Comparison of ENCODE assay signal across 22 cellular contexts in the genomic region with DNA sequence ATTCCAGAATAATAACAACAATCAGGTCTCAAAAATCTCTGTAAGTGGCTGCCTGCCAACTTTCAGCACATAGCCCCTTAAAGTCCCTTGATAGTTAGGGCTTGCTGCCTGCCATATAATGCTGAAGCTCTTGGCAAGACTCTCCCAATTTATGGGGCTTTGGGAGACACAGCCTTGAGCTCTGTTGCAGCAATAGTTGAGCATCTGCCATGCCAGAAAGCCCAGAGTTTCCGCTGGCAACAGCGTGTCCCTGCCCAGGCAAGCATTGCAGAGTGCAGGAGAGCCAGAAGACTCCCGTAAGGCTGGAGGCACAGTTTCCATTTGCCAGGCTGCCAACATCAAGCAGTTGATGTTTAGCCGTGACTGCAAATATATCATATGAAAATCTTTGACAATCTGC.
DNase-seq lines count a peak whose midpoint lies in the region; ATAC-seq and TF ChIP-seq lines count a peak whose summit lies in the region.
"Had no signal": no experiment of that assay in that cellular context is flagged by ENCODE, and none has a peak within 500 bp of the region (broad histone marks: within the 10 kb centered on the region; RNA-seq: fewer than 3 reads in every experiment).

No MANE protein-coding gene starts in this region.

- H3K9ac ChIP-seq in endodermal cell (ENCODE audit: extremely low read depth, low read length, poor library complexity, severe bottlenecking), result no peak overlapping the region

- H3K27ac ChIP-seq in endodermal cell (ENCODE audit: low read depth, low read length), result no peak overlapping the region
- H3K27ac ChIP-seq in body of pancreas, result no peak overlapping the region
- H3K27ac ChIP-seq: C4-2B, heart left ventricle, right lobe of liver, RWPE1, testis had no signal

- no peak for TF ChIP-seq POLR2A in body of pancreas (IDR thresholded peaks at IDR 0.05)

- H3K36me3 ChIP-seq in endodermal cell (ENCODE audit: control insufficient read depth, insufficient read depth, low read length) (no peaks in the 10 kb centered on the region), body of pancreas (replicated peaks in 1 of 2; ENCODE audit: insufficient read depth in 1 of 2, low read depth in 2 of 2) (no peaks in the 10 kb centered on the region)
- H3K36me3 ChIP-seq: heart left ventricle, right lobe of liver had no signal

- no peaks in the 10 kb centered on the region for H3K4me1 Mint-ChIP-seq in endodermal cell
- H3K4me1 Mint-ChIP-seq: neural crest cell had no signal

- WGBS in endodermal cell (ENCODE audit: insufficient coverage in 1 of 2, insufficient read length in 1 of 2), 2 experiments, result 90% methylated on average over 3 to 4 of the region's 4 CpGs
- 79 to 90% methylated on average over 4 of the region's 4 CpGs for WGBS in body of pancreas, 2 donors

- DNase-seq in DMS 273 (lab: John Stamatoyannopoulos, UW; ENCODE audit: unreplicated experiment) (peak; percentile 89), NCI-H1694 treated with DMSO at 0.1 percent for 48 hours (lab: John Stamatoyannopoulos, UW) (peak; percentile 78), endodermal cell (peak; percentile 53), posterior cingulate gyrus (peak in 9 of 10 donors; percentile 5 to 87 (median 18)), body of pancreas (no peak), NCI-H774 (lab: John Stamatoyannopoulos, UW) (no peak), KG1 (lab: John Stamatoyannopoulos, UW) (no peak)
- DNase-seq in activated naive CD4-positive, alpha-beta T cell treated with Interleukin-2 at 50 U/mL for 16 hours, result no peak
- DNase-seq: activated CD4-positive, CD25-positive, alpha-beta regulatory T cell; activated effector memory CD4-positive, alpha-beta T cell treated with Interleukin-2 at 50 U/mL for 16 hours; cortex of kidney; DMS79; erythroblast; mesendoderm; NCI-H2029 treated with DMSO at 0.1 percent for 48 hours; right lobe of liver; stimulated activated CD4-positive, alpha-beta T cell treated with anti-CD3 and anti-CD28 coated beads, Interleukin-4, amount 100 ng/mL, for 24 hours; testis had no signal

- H3K36me3 Mint-ChIP-seq in endodermal cell (ENCODE audit: low read depth), result no peaks in the 10 kb centered on the region

- H3K9me3 Mint-ChIP-seq in endodermal cell, result no peaks in the 10 kb centered on the region
- H3K9me3 Mint-ChIP-seq: neural crest cell had no signal

- H3K4me1 ChIP-seq in endodermal cell (ENCODE audit: control insufficient read depth, insufficient read depth, low read length), result no peaks in the 10 kb centered on the region
- H3K4me1 ChIP-seq in body of pancreas, result no peaks in the 10 kb centered on the region
- H3K4me1 ChIP-seq: heart left ventricle, right lobe of liver, testis had no signal

- no peaks in the 10 kb centered on the region for H3K9me3 ChIP-seq in endodermal cell (ENCODE audit: control insufficient read depth, low read length)
- no peaks in the 10 kb centered on the region for H3K9me3 ChIP-seq in body of pancreas
- H3K9me3 ChIP-seq: heart left ventricle, right lobe of liver, testis had no signal

- no peaks in the 10 kb centered on the region for H3K27me3 ChIP-seq in endodermal cell (ENCODE audit: control insufficient read depth, insufficient read depth, low read length, poor library complexity, severe bottlenecking)
- no peaks in the 10 kb centered on the region for H3K27me3 ChIP-seq in body of pancreas
- H3K27me3 ChIP-seq: heart left ventricle, right lobe of liver, testis had no signal

- H3K27me3 Mint-ChIP-seq in endodermal cell (ENCODE audit: insufficient read depth), result no peaks in the 10 kb centered on the region

- H3K4me3 ChIP-seq in endodermal cell (ENCODE audit: low read length) (no peak overlapping the region), body of pancreas (no peak overlapping the region)
- H3K4me3 ChIP-seq: heart left ventricle, right lobe of liver, testis had no signal

- TF ChIP-seq CTCF in endodermal cell (conservative IDR thresholded peaks at IDR 0.05), result no peak
- no peak for TF ChIP-seq CTCF in body of pancreas (IDR thresholded peaks at IDR 0.05)

- ATAC-seq in body of pancreas, result no peak
- ATAC-seq: heart left ventricle, right lobe of liver had no signal

- no peak overlapping the region for H3K4me3 Mint-ChIP-seq in endodermal cell
- H3K4me3 Mint-ChIP-seq: neural crest cell had no signal

- intact Hi-C loops in posterior cingulate gyrus (cut with DNase I), result no loop called here
- intact Hi-C loops in body of pancreas (cut with DNase I), result no loop called here

- H3K27ac Mint-ChIP-seq in endodermal cell, result no peak overlapping the region

Comparison
In these comparisons a context has a peak if more than half of its experiments do, and no peak if none do; other contexts are left out.
1. DNase-seq: peak in DMS 273 (single experiment), NCI-H1694 treated with DMSO at 0.1 percent for 48 hours (single experiment), endodermal cell (single experiment) and posterior cingulate gyrus (9 of 10); none in body of pancreas (0 of 4), NCI-H774 (single experiment), KG1 (single experiment) and activated naive CD4-positive, alpha-beta T cell treated with Interleukin-2 at 50 U/mL for 16 hours (single experiment).